8 cellular contexts compared by ENCODE assay signal in the genomic region with DNA sequence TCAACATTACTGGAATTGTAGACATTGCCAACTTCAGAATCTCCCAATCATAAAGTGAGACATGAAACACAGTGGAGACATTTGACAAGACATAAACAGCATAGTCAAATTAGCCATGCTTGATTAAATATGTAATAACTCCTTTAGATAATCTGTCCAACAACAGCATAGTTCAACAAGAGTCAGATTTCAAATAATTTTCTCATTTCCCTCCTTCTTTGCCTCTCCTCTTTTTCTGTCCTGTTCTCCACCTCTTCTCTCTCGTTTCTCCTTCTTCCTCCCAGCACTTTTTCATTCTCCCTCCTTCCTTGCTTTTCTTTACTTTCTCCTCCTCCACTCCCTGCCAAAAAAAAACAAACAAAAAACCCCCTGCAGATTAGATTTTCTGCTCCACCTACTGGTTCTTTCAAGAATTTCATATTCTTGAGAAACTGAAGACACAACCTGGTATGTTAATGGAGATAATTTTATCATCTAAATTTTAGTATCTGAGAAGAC. TPM values are rescaled to one million over a fixed set of nuclear protein-coding genes. Genes with fewer than 3 reads are reported as not detected.
A peak's percentile ranks its signal among the peaks of the same experiment; 100 is the strongest.
DNase-seq lines count a peak whose midpoint lies in the region; ATAC-seq and TF ChIP-seq lines count a peak whose summit lies in the region.

No MANE protein-coding gene starts in this region.

- CTCF ChIA-PET in activated CD4-positive, alpha-beta memory T cell treated with anti-CD3 and anti-CD28 coated beads for 36 hours (lab: Charles Lee), result interaction anchor here (0.8 to 2.2 kb wide), 13 partner anchors 8 to 535 kb away, joined by 3 to 18 read pairs (median 4); a partner anchor contains a TSS

- TF ChIP-seq CTCF in DOHH2 (IDR thresholded peaks at IDR 0.05; ENCODE audit: low read depth, low read length, poor library complexity, severe bottlenecking) (peak; percentile 58), lower lobe of right lung (IDR thresholded peaks at IDR 0.05) (peak; percentile 18)

- H3K9me2 ChIP-seq in DOHH2 (replicated peaks; ENCODE audit: control insufficient read depth, low read length), result no peaks in the 10 kb centered on the region

- no peaks in the 10 kb centered on the region for H4K20me1 ChIP-seq in DOHH2 (ENCODE audit: control insufficient read depth, insufficient read depth, low read depth, low read length)

- H3K9me3 ChIP-seq in DOHH2 (ENCODE audit: control insufficient read depth, insufficient read depth, low read length) (no peaks in the 10 kb centered on the region), lower lobe of right lung (no peaks in the 10 kb centered on the region)

- H3K27ac ChIP-seq in DOHH2 (ENCODE audit: low read depth, low read length) (no peak overlapping the region), lower lobe of right lung (no peak overlapping the region)

- POLR2A ChIA-PET in activated CD4-positive, alpha-beta memory T cell treated with anti-CD3 and anti-CD28 coated beads for 36 hours (lab: Charles Lee), result interaction anchor here (1.1 to 1.8 kb wide), 3 partner anchors 10 to 37 kb away, joined by 4 to 8 read pairs (median 6); no protein-coding TSS in a partner anchor

- H3K9me3 Mint-ChIP-seq in activated CD4-positive, alpha-beta memory T cell treated with anti-CD3 and anti-CD28 coated beads for 36 hours, result peaks cover 9% of the 10 kb centered on the region

- H3K4me3 Mint-ChIP-seq in activated CD4-positive, alpha-beta memory T cell treated with anti-CD3 and anti-CD28 coated beads for 36 hours, result no peak overlapping the region

- no peaks in the 10 kb centered on the region for H3K27me3 ChIP-seq in DOHH2 (ENCODE audit: control insufficient read depth, low read length)
- no peaks in the 10 kb centered on the region for H3K27me3 ChIP-seq in lower lobe of right lung (ENCODE audit: low read depth)

- H3K4me1 Mint-ChIP-seq in activated CD4-positive, alpha-beta memory T cell treated with anti-CD3 and anti-CD28 coated beads for 36 hours (ENCODE audit: low read depth), result peaks cover 54% of the 10 kb centered on the region

- no peaks in the 10 kb centered on the region for H3F3A ChIP-seq in DOHH2 (ENCODE audit: control insufficient read depth, insufficient read depth)

- intact Hi-C loops in activated CD4-positive, alpha-beta memory T cell treated with anti-CD3 and anti-CD28 coated beads for 36 hours (cut with micrococcal nuclease), result loop anchor here (1.0 kb wide), 4 partner anchors 51 to 534 kb away; a partner anchor contains a TSS
- intact Hi-C loops in lower lobe of right lung (cut with DNase I), result no loop called here

- H3K4me1 ChIP-seq in DOHH2 (ENCODE audit: control insufficient read depth, low read length) (peaks cover 18% of the 10 kb centered on the region), lower lobe of right lung (no peaks in the 10 kb centered on the region)

- ATAC-seq in GM19043 (IDR thresholded peaks at IDR 0.05; ENCODE audit: low read depth, unreplicated experiment) (peak; percentile 71), HG03432 (IDR thresholded peaks at IDR 0.05; ENCODE audit: unreplicated experiment) (peak; percentile 73), lower lobe of right lung (no peak), HG03457 (IDR thresholded peaks at IDR 0.05; ENCODE audit: unreplicated experiment) (no peak)

- DNase-seq in activated CD4-positive, alpha-beta memory T cell treated with anti-CD3 and anti-CD28 coated beads for 36 hours, result no peak
- DNase-seq in lower lobe of right lung (no peak), COLO829 (ENCODE audit: low spot score) (no peak), NCI-H510A (lab: John Stamatoyannopoulos, UW) (no peak)

- peak overlapping the region; percentile 63 for H3K4me2 ChIP-seq in DOHH2 (ENCODE audit: low read length)

- H3K4me3 ChIP-seq in DOHH2 (ENCODE audit: low read length) (peak overlapping the region; percentile 40), lower lobe of right lung (no peak overlapping the region)

- H3K36me3 ChIP-seq in DOHH2 (ENCODE audit: control insufficient read depth, low read length), result peaks cover 12% of the 10 kb centered on the region
- H3K36me3 ChIP-seq in lower lobe of right lung, result peaks cover 6% of the 10 kb centered on the region

- no peaks in the 10 kb centered on the region for H3K27me3 Mint-ChIP-seq in activated CD4-positive, alpha-beta memory T cell treated with anti-CD3 and anti-CD28 coated beads for 36 hours

- peaks cover 26% of the 10 kb centered on the region for H3K36me3 Mint-ChIP-seq in activated CD4-positive, alpha-beta memory T cell treated with anti-CD3 and anti-CD28 coated beads for 36 hours

- no peaks in the 10 kb centered on the region for H3K79me2 ChIP-seq in DOHH2 (ENCODE audit: control insufficient read depth, low read length)

- H3K27ac Mint-ChIP-seq in activated CD4-positive, alpha-beta memory T cell treated with anti-CD3 and anti-CD28 coated beads for 36 hours, result peak overlapping the region; percentile 66

RNA-seq across cellular contexts. Expression of a gene that starts 20.1 kb away (rescaled TPM):
- total RNA-seq in activated CD4-positive, alpha-beta memory T cell treated with anti-CD3 and anti-CD28 coated beads for 36 hours, result 10 to 100 TPM; 36.0 to 39.2 TPM
- total RNA-seq in lower lobe of right lung, result 18.0 TPM

RNA-seq across cellular contexts. Expression of a gene that starts 41.5 kb away (rescaled TPM):
- 1 to 10 TPM; 2.8 to 3.0 TPM for total RNA-seq in activated CD4-positive, alpha-beta memory T cell treated with anti-CD3 and anti-CD28 coated beads for 36 hours
- 1.4 TPM for total RNA-seq in lower lobe of right lung

RNA-seq across cellular contexts. Expression of a gene that starts 50.6 kb away (rescaled TPM):
- total RNA-seq in activated CD4-positive, alpha-beta memory T cell treated with anti-CD3 and anti-CD28 coated beads for 36 hours, result 100 to 1,000 TPM; 199 to 208 TPM
- total RNA-seq in lower lobe of right lung, result 91.2 TPM

Comparison
In these comparisons a context has a peak if more than half of its experiments do, and no peak if none do; other contexts are left out.
1. ATAC-seq: peak in GM19043 (single experiment) and HG03432 (single experiment); none in lower lobe of right lung (0 of 2) and HG03457 (single experiment).